ENCODE assay signal across 16 cellular contexts in genomic region chr6:106050538-106050937, GRCh38. TPM values are rescaled to one million over a fixed set of nuclear protein-coding genes. Genes with fewer than 3 reads are reported as not detected.
A peak's percentile ranks its signal among the peaks of the same experiment; 100 is the strongest.
DNase-seq lines count a peak whose midpoint lies in the region; ATAC-seq, FAIRE-seq and TF ChIP-seq lines count a peak whose summit lies in the region.
"Had no signal": no experiment of that assay in that cellular context is flagged by ENCODE, and none has a peak within 500 bp of the region (broad histone marks: within the 10 kb centered on the region; RNA-seq: fewer than 3 reads in every experiment).

No MANE protein-coding gene starts in this region.

- DNase-seq in A549 (ENCODE audit: low read depth in 1 of 2, low spot score in 1 of 2) (no peak), IMR-90 (peak; percentile 35), endodermal cell (no peak), neural progenitor cell (ENCODE audit: low spot score) (no peak), C1 segment of cervical spinal cord (lab: John Stamatoyannopoulos, UW) (no peak)
- DNase-seq in CD8-positive, alpha-beta memory T cell: no peak
- DNase-seq: 8988T; ACHN; CD4-positive, alpha-beta T cell; DMS79; EL; GM23248 had no signal

- no peak overlapping the region for H2AK9ac ChIP-seq in IMR-90 (replicated peaks; ENCODE audit: low read depth, low read length, poor library complexity)

- H4K20me1 ChIP-seq in IMR-90 (ENCODE audit: insufficient read depth, low read length): no peaks in the 10 kb centered on the region
- H4K20me1 ChIP-seq in neural progenitor cell (ENCODE audit: low read depth): no peaks in the 10 kb centered on the region
- H4K20me1 ChIP-seq: BLaER1 treated with 17β-estradiol and CSF1 and Interleukin-3, amounts not matched to agents 10 nM and 100 nM had no signal

- peaks cover 36% of the 10 kb centered on the region for H3K4me1 ChIP-seq in A549
- peaks cover 4% of the 10 kb centered on the region for H3K4me1 ChIP-seq in IMR-90 (ENCODE audit: control insufficient read depth, insufficient read depth, low read length)
- peaks cover 42% of the 10 kb centered on the region for H3K4me1 ChIP-seq in endodermal cell (ENCODE audit: control insufficient read depth, insufficient read depth, low read length)
- H3K4me1 ChIP-seq in neural progenitor cell: peaks cover 52% of the 10 kb centered on the region
- H3K4me1 ChIP-seq in CD8-positive, alpha-beta memory T cell (ENCODE audit: insufficient read depth, low read length): peaks cover 3% of the 10 kb centered on the region

- H2AK5ac ChIP-seq in IMR-90 (ENCODE audit: low read depth, low read length): no peak overlapping the region

- dilution Hi-C loops in IMR-90 (cut with HindIII; ENCODE audit: low sequenced_read_pairs, unreplicated experiment): no loop called here

- no peak overlapping the region for H2BK20ac ChIP-seq in IMR-90 (ENCODE audit: low read depth, low read length)

- H3K27me3 Mint-ChIP-seq in endodermal cell (ENCODE audit: insufficient read depth): no peaks in the 10 kb centered on the region
- peaks cover 9% of the 10 kb centered on the region for H3K27me3 Mint-ChIP-seq in neural progenitor cell (ENCODE audit: insufficient read depth, low read depth)
- H3K27me3 Mint-ChIP-seq in CD8-positive, alpha-beta memory T cell: no peaks in the 10 kb centered on the region
- H3K27me3 Mint-ChIP-seq: CD4-positive, alpha-beta T cell had no signal

- no peak overlapping the region; the same call in 1 of the 2 replicates for H2BK120ac ChIP-seq in IMR-90 (ENCODE audit: low read depth, low read length)

- no peak overlapping the region for H2BK5ac ChIP-seq in IMR-90 (ENCODE audit: low read depth, low read length, poor library complexity, severe bottlenecking)

- 75% methylated on average over 4 of the region's 4 CpGs for WGBS in A549 (ENCODE audit: missing lambda C conversion rate)
- no CpG with 5 or more reads among the region's 4 CpGs for WGBS in IMR-90 (ENCODE audit: extremely low coverage in 2 of 2, insufficient read length in 1 of 2), 2 experiments
- WGBS in endodermal cell (ENCODE audit: insufficient coverage in 1 of 2, insufficient read length in 1 of 2), 2 experiments: 75% methylated on average over 4 of the region's 4 CpGs; no CpG with 5 or more reads in 1 of the 2 experiments

- H3K27ac ChIP-seq in A549: no peak overlapping the region
- H3K27ac ChIP-seq in IMR-90 (ENCODE audit: insufficient read depth, low read length): no peak overlapping the region
- no peak overlapping the region for H3K27ac ChIP-seq in endodermal cell (ENCODE audit: low read depth, low read length)
- H3K27ac ChIP-seq in neural progenitor cell: no peak overlapping the region
- no peak overlapping the region for H3K27ac ChIP-seq in CD8-positive, alpha-beta memory T cell (ENCODE audit: low read depth, low read length)
- H3K27ac ChIP-seq: BLaER1 treated with 17β-estradiol and CSF1 and Interleukin-3, amounts not matched to agents 10 nM and 100 nM; GM23248 had no signal

- H3K4ac ChIP-seq in IMR-90 (ENCODE audit: low read depth, low read length): no peak overlapping the region

- BruUV-seq in IMR-90 (replicated peaks; lab: Mats Ljungman, UMichigan): no TSS peak

- ATAC-seq in A549 (no peak), IMR-90 (ENCODE audit: low read depth) (no peak), HG03097 (IDR thresholded peaks at IDR 0.05; ENCODE audit: low FRiP score, unreplicated experiment) (no peak)

- no peaks in the 10 kb centered on the region for H3K79me1 ChIP-seq in IMR-90 (ENCODE audit: low read depth in 1 of 2, low read length in 2 of 2)

- H3K79me2 ChIP-seq in neural progenitor cell (ENCODE audit: low read depth): no peaks in the 10 kb centered on the region

- TF ChIP-seq POLR2A in A549 (IDR thresholded peaks at IDR 0.05; ENCODE audit: low read length) (no peak), IMR-90 (IDR thresholded peaks at IDR 0.05; ENCODE audit: low read depth, low read length) (no peak)

- H3K9me1 ChIP-seq in IMR-90 (ENCODE audit: insufficient read depth, low read length): peaks cover 6% of the 10 kb centered on the region; the same call in 1 of the 2 replicates

- H2BK15ac ChIP-seq in IMR-90 (ENCODE audit: low read depth, low read length): no peak overlapping the region

- TF ChIP-seq RAD21 in A549 (conservative IDR thresholded peaks at IDR 0.05 in 1 of 2, IDR thresholded peaks at IDR 0.05 in 1 of 2) (no peak), IMR-90 (IDR thresholded peaks at IDR 0.05; ENCODE audit: low read length) (no peak)

- H2AFZ ChIP-seq in IMR-90 (replicated peaks; ENCODE audit: low read length, poor library complexity) (no peak overlapping the region), neural progenitor cell (replicated peaks) (no peak overlapping the region)
- H2AFZ ChIP-seq: GM23248 had no signal

- no peak overlapping the region for H3K4me3 ChIP-seq in A549
- H3K4me3 ChIP-seq in IMR-90 (ENCODE audit: insufficient read depth, low read depth, low read length): no peak overlapping the region
- peak overlapping the region; percentile 24 for H3K4me3 ChIP-seq in endodermal cell (ENCODE audit: low read length)
- no peak overlapping the region for H3K4me3 ChIP-seq in neural progenitor cell
- no peak overlapping the region for H3K4me3 ChIP-seq in CD8-positive, alpha-beta memory T cell (ENCODE audit: low read length)
- H3K4me3 ChIP-seq: BLaER1 treated with 17β-estradiol and CSF1 and Interleukin-3, amounts not matched to agents 10 nM and 100 nM; GM23248 had no signal

- H3K4me1 Mint-ChIP-seq in endodermal cell (peaks cover 90% of the 10 kb centered on the region), neural progenitor cell (peaks cover 32% of the 10 kb centered on the region)
- H3K4me1 Mint-ChIP-seq in CD8-positive, alpha-beta memory T cell: peaks cover 4 to 7% (median 6%) of the 10 kb centered on the region in 3 donors

- no peak overlapping the region for H3K23ac ChIP-seq in IMR-90 (ENCODE audit: low read depth, low read length)

- H3K9me3 ChIP-seq in A549: no peaks in the 10 kb centered on the region
- no peaks in the 10 kb centered on the region for H3K9me3 ChIP-seq in IMR-90 (ENCODE audit: control insufficient read depth, insufficient read depth, low read length)
- H3K9me3 ChIP-seq in endodermal cell (ENCODE audit: control insufficient read depth, low read length): no peaks in the 10 kb centered on the region
- no peaks in the 10 kb centered on the region for H3K9me3 ChIP-seq in neural progenitor cell (ENCODE audit: low read depth)
- no peaks in the 10 kb centered on the region for H3K9me3 ChIP-seq in CD8-positive, alpha-beta memory T cell (ENCODE audit: low read length)
- H3K9me3 ChIP-seq: BLaER1 treated with 17β-estradiol and CSF1 and Interleukin-3, amounts not matched to agents 10 nM and 100 nM had no signal

- in situ Hi-C loops in IMR-90 (cut with MboI; ENCODE audit: low sequenced_read_pairs): no loop called here

- H3K4me3 Mint-ChIP-seq in endodermal cell (no peak overlapping the region), neural progenitor cell (no peak overlapping the region)
- no peak overlapping the region for H3K4me3 Mint-ChIP-seq in CD8-positive, alpha-beta memory T cell
- H3K4me3 Mint-ChIP-seq: CD4-positive, alpha-beta T cell had no signal

- no peak for FAIRE-seq in A549 (lab: Jason Lieb, UNC)
- FAIRE-seq: G401.6, GM12891 had no signal

- H3K36me3 Mint-ChIP-seq in endodermal cell (ENCODE audit: low read depth) (peaks cover 13% of the 10 kb centered on the region), neural progenitor cell (no peaks in the 10 kb centered on the region)
- H3K36me3 Mint-ChIP-seq in CD8-positive, alpha-beta memory T cell: no peaks in the 10 kb centered on the region

- H3K9me3 Mint-ChIP-seq in endodermal cell: no peaks in the 10 kb centered on the region
- no peaks in the 10 kb centered on the region for H3K9me3 Mint-ChIP-seq in neural progenitor cell
- H3K9me3 Mint-ChIP-seq in CD8-positive, alpha-beta memory T cell: no peaks in the 10 kb centered on the region
- H3K9me3 Mint-ChIP-seq: CD4-positive, alpha-beta T cell had no signal

- no peak overlapping the region for H3K18ac ChIP-seq in IMR-90 (ENCODE audit: low read depth, low read length)

- intact Hi-C loops in IMR-90 (cut with micrococcal nuclease): no loop called here

- no peak overlapping the region for H4K5ac ChIP-seq in IMR-90 (ENCODE audit: low read depth, low read length)

- H4K91ac ChIP-seq in IMR-90 (ENCODE audit: insufficient read depth, low read depth, low read length): no peak overlapping the region

- TF ChIP-seq EP300 in A549 (IDR thresholded peaks at IDR 0.05): no peak

- no peak overlapping the region for H3K56ac ChIP-seq in IMR-90 (ENCODE audit: extremely low read depth, insufficient read depth, low read length)

- POLR2A ChIA-PET in A549 (lab: Yijun Ruan, JAX): no interaction called here
- POLR2A ChIA-PET in IMR-90 (lab: Charles Lee; ENCODE audit: unreplicated experiment): no interaction called here
- POLR2A ChIA-PET in CD8-positive, alpha-beta memory T cell (lab: Charles Lee): no interaction called here

- CTCF ChIA-PET in A549 (lab: Yijun Ruan, JAX) (no interaction called here), IMR-90 (lab: Yijun Ruan, JAX) (interaction anchor here (1.5 kb wide), 1 partner anchor 12 kb away, joined by 3 read pairs; no protein-coding TSS in a partner anchor)
- CTCF ChIA-PET in CD8-positive, alpha-beta memory T cell (lab: Charles Lee): interaction anchor here (0.8 kb wide), 1 partner anchor 10 kb away, joined by 4 read pairs; no protein-coding TSS in a partner anchor

- no peak overlapping the region for H4K8ac ChIP-seq in IMR-90 (ENCODE audit: low read depth in 2 of 2, low read length in 2 of 2)

- H3K4me2 ChIP-seq in A549 (peak overlapping the region; percentile 49; the same call in 1 of the 3 replicates), IMR-90 (ENCODE audit: low read depth, low read length) (no peak overlapping the region), neural progenitor cell (peak overlapping the region; percentile 58)
- H3K4me2 ChIP-seq: BLaER1 treated with 17β-estradiol and CSF1 and Interleukin-3, amounts not matched to agents 10 nM and 100 nM had no signal

- H3K27me3 ChIP-seq in IMR-90 (ENCODE audit: control insufficient read depth, insufficient read depth, low read length) (no peaks in the 10 kb centered on the region), endodermal cell (ENCODE audit: control insufficient read depth, insufficient read depth, low read length, poor library complexity, severe bottlenecking) (no peaks in the 10 kb centered on the region), neural progenitor cell (no peaks in the 10 kb centered on the region)
- H3K27me3 ChIP-seq in CD8-positive, alpha-beta memory T cell (ENCODE audit: insufficient read depth, low read length, poor library complexity, severe bottlenecking): no peaks in the 10 kb centered on the region
- H3K27me3 ChIP-seq: BLaER1 treated with 17β-estradiol and CSF1 and Interleukin-3, amounts not matched to agents 10 nM and 100 nM had no signal

- H3K9ac ChIP-seq in IMR-90 (ENCODE audit: low read depth, low read length) (no peak overlapping the region), endodermal cell (ENCODE audit: extremely low read depth, low read length, poor library complexity, severe bottlenecking) (no peak overlapping the region), neural progenitor cell (no peak overlapping the region)
- H3K9ac ChIP-seq: BLaER1 treated with 17β-estradiol and CSF1 and Interleukin-3, amounts not matched to agents 10 nM and 100 nM; GM23248 had no signal

- TF ChIP-seq CTCF in A549 (IDR thresholded peaks at IDR 0.05): no peak
- no peak for TF ChIP-seq CTCF in IMR-90 (conservative IDR thresholded peaks at IDR 0.05; ENCODE audit: low read depth, low read length)
- no peak for TF ChIP-seq CTCF in endodermal cell (conservative IDR thresholded peaks at IDR 0.05)
- no peak for TF ChIP-seq CTCF in neural progenitor cell (IDR thresholded peaks at IDR 0.05)

- peaks cover 15% of the 10 kb centered on the region for H3F3A ChIP-seq in neural progenitor cell (ENCODE audit: low read depth)

- H3K27ac Mint-ChIP-seq in endodermal cell (peak overlapping the region; percentile 59), neural progenitor cell (no peak overlapping the region)
- no peak overlapping the region for H3K27ac Mint-ChIP-seq in CD8-positive, alpha-beta memory T cell
- H3K27ac Mint-ChIP-seq: CD4-positive, alpha-beta T cell had no signal

- H3K36me3 ChIP-seq in IMR-90 (ENCODE audit: control insufficient read depth, insufficient read depth, low read length) (no peaks in the 10 kb centered on the region), endodermal cell (ENCODE audit: control insufficient read depth, insufficient read depth, low read length) (peaks cover 26% of the 10 kb centered on the region), neural progenitor cell (no peaks in the 10 kb centered on the region)
- no peaks in the 10 kb centered on the region for H3K36me3 ChIP-seq in CD8-positive, alpha-beta memory T cell (ENCODE audit: insufficient read depth, low read length)
- H3K36me3 ChIP-seq: BLaER1 treated with 17β-estradiol and CSF1 and Interleukin-3, amounts not matched to agents 10 nM and 100 nM had no signal

- no peak overlapping the region; the same call in 1 of the 2 replicates for H3K14ac ChIP-seq in IMR-90 (replicated peaks; ENCODE audit: low read depth, low read length)

RNA-seq across cellular contexts. Expression of gene PRDM1, which starts 35.6 kb away (rescaled TPM):
- polyA plus RNA-seq in A549 (2011; rRNA removed) (9.0 and 11.2 TPM in 2 replicates), A549 (2017; fragmentation: RNase III; extraction: RNeasy Plus Mini Kit Qiagen cat#74134 plus additional on column Dnase treatment) (2.5 to 3.0 TPM (median 2.6 TPM) in 3 replicates), IMR-90 (2012; rRNA removed) (3.0 and 3.9 TPM in 2 replicates)
- polyA plus RNA-seq in A549 (2012; cell fraction: cytosol; rRNA removed): 6.1 and 8.7 TPM in 2 replicates
- 19.1 and 19.2 TPM in 2 replicates for polyA plus RNA-seq in A549 (2012; cell fraction: nucleus; rRNA removed)
- polyA minus RNA-seq in A549 (2011; rRNA and poly(A)+ RNA removed): 29.0 and 29.1 TPM in 2 replicates
- total RNA-seq in IMR-90 (2012; rRNA removed) (2.3 and 6.9 TPM in 2 replicates), endodermal cell (10 to 100 TPM; 54.0 to 74.3 TPM), neural progenitor cell (ENCODE audit: low replicate concordance) (0.37 and 0.43 TPM in 2 replicates)
- polyA plus RNA-seq in IMR-90 (2012; cell fraction: cytosol; rRNA removed): 2.5 and 2.9 TPM in 2 replicates
- polyA plus RNA-seq in IMR-90 (2012; cell fraction: nucleus; rRNA removed; ENCODE audit: low replicate concordance): 11.9 and 13.5 TPM in 2 replicates
- polyA plus RNA-seq in endodermal cell (2013, experiment 1 of 2): 6.9 TPM
- 8.0 TPM for polyA plus RNA-seq in endodermal cell (2013, experiment 2 of 2)
- 10 to 100 TPM; 88.2 to 90.7 TPM for total RNA-seq in CD8-positive, alpha-beta memory T cell
- 79.8 TPM for polyA plus RNA-seq in CD8-positive, alpha-beta memory T cell
